Comparison of ENCODE assay signal across 15 cellular contexts in the genomic region with DNA sequence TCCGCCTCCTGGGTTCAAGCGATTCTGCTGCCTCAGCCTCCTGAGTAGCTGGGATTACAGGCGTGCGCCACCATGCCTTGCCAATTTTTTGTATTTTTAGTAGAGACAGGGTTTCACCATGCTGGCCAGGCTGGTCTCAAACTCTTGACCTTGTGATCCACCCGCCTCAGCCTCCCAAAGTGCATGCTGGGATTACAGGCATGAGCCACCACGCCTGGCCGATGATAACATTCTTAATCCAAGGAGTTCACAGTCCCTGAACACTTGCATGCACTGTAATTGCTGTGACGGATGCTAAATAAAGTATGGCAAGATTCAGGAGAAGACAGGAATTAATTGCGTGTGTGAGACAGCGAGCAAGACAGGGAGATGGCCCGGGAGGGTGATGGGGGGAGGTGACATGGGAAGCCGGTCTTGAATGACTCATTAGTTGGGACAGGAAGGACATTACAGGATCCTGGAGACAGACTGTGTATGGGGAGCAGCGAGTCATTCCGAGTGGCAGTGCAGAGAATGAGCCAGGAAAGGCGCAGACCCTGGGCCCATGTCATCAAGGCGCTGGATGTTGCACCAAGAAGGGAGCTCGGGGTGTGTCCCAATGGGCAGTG. TPM values are rescaled to one million over a fixed set of nuclear protein-coding genes. Genes with fewer than 3 reads are reported as not detected.
DNase-seq lines count a peak whose midpoint lies in the region; FAIRE-seq and TF ChIP-seq lines count a peak whose summit lies in the region.
"Had no signal": no experiment of that assay in that cellular context is flagged by ENCODE, and none has a peak within 500 bp of the region (broad histone marks: within the 10 kb centered on the region; RNA-seq: fewer than 3 reads in every experiment).

No MANE protein-coding gene starts in this region.

- peaks cover under 1% of the 10 kb centered on the region for H3K27me3 ChIP-seq in mesendoderm (ENCODE audit: insufficient read depth, low read length, poor library complexity)

- H3K23ac ChIP-seq in mesendoderm (ENCODE audit: low read length) = no peak overlapping the region

- H3K79me2 ChIP-seq in mesendoderm (ENCODE audit: control insufficient read depth, insufficient read depth, low read length) = no peaks in the 10 kb centered on the region

- no peak for TF ChIP-seq CTCF in mesothelial cell of epicardium (IDR thresholded peaks at IDR 0.05; ENCODE audit: unreplicated experiment)

- H2BK120ac ChIP-seq in mesendoderm (ENCODE audit: low read depth, low read length) = no peak overlapping the region

- no peaks in the 10 kb centered on the region for H3K4me1 ChIP-seq in mesendoderm (ENCODE audit: control insufficient read depth, low read depth, low read length)

- no peaks in the 10 kb centered on the region for H3K79me1 ChIP-seq in mesendoderm (ENCODE audit: low read length)

- no peak overlapping the region for H3K4me3 ChIP-seq in mesendoderm (ENCODE audit: low read length)

- no peak overlapping the region for H3K9ac ChIP-seq in mesendoderm (ENCODE audit: low read length)

- no peak for FAIRE-seq in HTR-8/SVneo (lab: Jason Lieb, UNC)
- FAIRE-seq: colon, islet of Langerhans had no signal

- H3K27me3 Mint-ChIP-seq in mesothelial cell of epicardium (ENCODE audit: low read depth) = peaks cover 83% of the 10 kb centered on the region
- H3K27me3 Mint-ChIP-seq: activated CD4-positive, alpha-beta T cell treated with anti-CD3 and anti-CD28 coated beads for 36 hours had no signal

- no peaks in the 10 kb centered on the region for H3K36me3 Mint-ChIP-seq in mesothelial cell of epicardium

- no peaks in the 10 kb centered on the region for H3K36me3 ChIP-seq in mesendoderm (ENCODE audit: control insufficient read depth, insufficient read depth, low read length)

- WGBS in mesendoderm (ENCODE audit: extremely low coverage, insufficient coverage, low lambda C conversion rate) = no CpG with 5 or more reads among the region's 17 CpGs

- no peaks in the 10 kb centered on the region for H3K4me1 Mint-ChIP-seq in mesothelial cell of epicardium

- H2AK5ac ChIP-seq in mesendoderm (ENCODE audit: low read length) = no peak overlapping the region

- no peak overlapping the region for H3K4ac ChIP-seq in mesendoderm (ENCODE audit: low read depth, low read length)

- H4K8ac ChIP-seq in mesendoderm (ENCODE audit: low read depth, low read length) = no peak overlapping the region

- H3K56ac ChIP-seq in mesendoderm (ENCODE audit: low read length) = no peak overlapping the region

- no peak overlapping the region for H3K27ac ChIP-seq in mesendoderm (ENCODE audit: low read depth, low read length)
- H3K27ac ChIP-seq: epithelial cell of prostate had no signal

- no peaks in the 10 kb centered on the region for H3K9me3 Mint-ChIP-seq in mesothelial cell of epicardium

- H3K18ac ChIP-seq in mesendoderm (ENCODE audit: low read length) = no peak overlapping the region

- DNase-seq in AG20443 (ENCODE audit: low spot score) (peak; percentile 17), HTR-8/SVneo (ENCODE audit: insufficient read length, low spot score) (peak; percentile 75), dermis microvascular lymphatic vessel endothelial cell (ENCODE audit: low read depth in 2 of 2) (peak; percentile 40 to 54), mesendoderm (peak; percentile 59), mesothelial cell of epicardium (ENCODE audit: low spot score in 2 of 2, unreplicated experiment in 2 of 2) (no peak), T-helper 9 cell (no peak), NCI-H524 (lab: John Stamatoyannopoulos, UW) (no peak)
- no peak for DNase-seq in stimulated activated naive CD4-positive, alpha-beta T cell (lab: John Stamatoyannopoulos, UW)
- DNase-seq: activated CD4-positive, alpha-beta T cell treated with anti-CD3 and anti-CD28 coated beads for 36 hours; activated naive CD4-positive, alpha-beta T cell; NCI-H1694 treated with DMSO at 0.1 percent for 48 hours; stimulated activated CD4-positive, alpha-beta T cell treated with anti-CD3 and anti-CD28 coated beads, Interleukin-1b, Interleukin-23, amount 100 ng/mL, for 48 hours had no signal

- no peak overlapping the region for H2BK15ac ChIP-seq in mesendoderm (replicated peaks; ENCODE audit: low read depth)

- no peak overlapping the region for H2BK5ac ChIP-seq in mesendoderm (ENCODE audit: low read length)

- no peak overlapping the region for H3K4me3 Mint-ChIP-seq in mesothelial cell of epicardium
- H3K4me3 Mint-ChIP-seq: activated CD4-positive, alpha-beta T cell treated with anti-CD3 and anti-CD28 coated beads for 36 hours had no signal

- H3K27ac Mint-ChIP-seq in mesothelial cell of epicardium = no peak overlapping the region
- H3K27ac Mint-ChIP-seq: activated CD4-positive, alpha-beta T cell treated with anti-CD3 and anti-CD28 coated beads for 36 hours had no signal

- no peak overlapping the region for H3K4me2 ChIP-seq in mesendoderm (ENCODE audit: low read length)

- H4K5ac ChIP-seq in mesendoderm (ENCODE audit: low read length) = no peak overlapping the region

RNA-seq across cellular contexts. Expression of gene ABCA3, which starts 6.7 kb away (rescaled TPM):
- total RNA-seq in dermis microvascular lymphatic vessel endothelial cell (21.4 and 30.3 TPM in 2 replicates), mesothelial cell of epicardium (3.5 to 3.9 TPM (median 3.6 TPM) in 3 replicates)
- 1.3 TPM for polyA plus RNA-seq in mesendoderm (2013, experiment 1 of 2)
- 1.5 TPM for polyA plus RNA-seq in mesendoderm (2013, experiment 2 of 2)

Comparison
In these comparisons a context has a peak if more than half of its experiments do, and no peak if none do; other contexts are left out.
1. DNase-seq: peak in AG20443 (single experiment), HTR-8/SVneo (single experiment), dermis microvascular lymphatic vessel endothelial cell (2 of 2) and mesendoderm (single experiment); none in mesothelial cell of epicardium (0 of 2), T-helper 9 cell (single experiment), NCI-H524 (0 of 2) and stimulated activated naive CD4-positive, alpha-beta T cell (0 of 6).